34 cellular contexts compared by ENCODE assay signal in the genomic region with DNA sequence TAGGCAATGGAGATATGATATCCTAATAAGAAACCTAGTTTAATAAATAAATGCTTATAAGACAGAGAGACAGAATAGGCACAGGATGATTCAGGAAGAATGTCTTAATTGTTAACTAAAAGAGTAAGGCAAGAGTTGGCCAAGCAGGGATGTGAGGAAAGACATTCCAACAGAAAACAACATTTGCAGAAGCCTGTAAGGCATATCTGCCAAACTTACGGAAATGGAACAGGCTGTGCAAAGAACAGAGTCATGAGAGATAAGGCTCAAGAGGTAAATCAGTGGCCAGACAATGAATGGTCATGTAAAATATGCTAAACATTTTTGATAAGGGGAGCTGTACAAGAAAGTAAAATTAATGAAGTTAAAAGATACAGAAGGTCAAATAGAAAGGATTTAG.
"Had no signal": no experiment of that assay in that cellular context is flagged by ENCODE, and none has a peak within 500 bp of the region (broad histone marks: within the 10 kb centered on the region; RNA-seq: fewer than 3 reads in every experiment).

No MANE protein-coding gene starts in this region.

- ATAC-seq: activated CD8-positive, alpha-beta memory T cell treated with anti-CD3 and anti-CD28 coated beads, Interleukin-2, amount 10 ng/mL, durations not matched to agents 7 days and 5 days; activated CD8-positive, alpha-beta T cell treated with anti-CD3 and anti-CD28 coated beads for 36 hours; activated naive CD8-positive, alpha-beta T cell treated with anti-CD3 and anti-CD28 coated beads, Interleukin-2, amount 50 U/mL, for 24 hours had no signal

- H3K4me3 ChIP-seq: cardiac muscle cell had no signal

- H3K27me3 Mint-ChIP-seq: activated B cell treated with CpG ODN at 0.5 μM for 24 hours; activated CD4-positive, alpha-beta memory T cell treated with anti-CD3 and anti-CD28 coated beads for 36 hours; activated CD4-positive, alpha-beta T cell treated with anti-CD3 and anti-CD28 coated beads, Interleukin-2, amount 10 ng/mL, durations not matched to agents 24 days and 14 days; activated CD8-positive, alpha-beta memory T cell treated with anti-CD3 and anti-CD28 coated beads, Interleukin-2, amount 10 ng/mL, durations not matched to agents 7 days and 5 days; activated CD8-positive, alpha-beta T cell treated with anti-CD3 and anti-CD28 coated beads for 36 hours; activated naive CD4-positive, alpha-beta T cell treated with anti-CD3 and anti-CD28 coated beads, Interleukin-2, amount 10 ng/mL, durations not matched to agents 7 days and 5 days; activated naive CD4-positive, alpha-beta T cell treated with anti-CD3 and anti-CD28 coated beads, Interleukin-2, amount 50 U/mL, for 24 hours; activated naive CD8-positive, alpha-beta T cell; activated naive CD8-positive, alpha-beta T cell treated with anti-CD3 and anti-CD28 coated beads, Interleukin-2, amount 10 ng/mL, durations not matched to agents 7 days and 5 days; activated naive CD8-positive, alpha-beta T cell treated with anti-CD3 and anti-CD28 coated beads, Interleukin-2, amount 50 U/mL, for 24 hours; activated T-cell treated with anti-CD3 and anti-CD28 coated beads, Interleukin-2, amount 50 U/mL, for 24 hours; brain; central memory CD8-positive, alpha-beta T cell had no signal

- H3K27ac Mint-ChIP-seq: activated B cell treated with CpG ODN at 0.5 μM for 24 hours; activated CD4-positive, alpha-beta memory T cell treated with anti-CD3 and anti-CD28 coated beads for 36 hours; activated CD4-positive, alpha-beta T cell treated with anti-CD3 and anti-CD28 coated beads, Interleukin-2, amount 10 ng/mL, durations not matched to agents 24 days and 14 days; activated CD8-positive, alpha-beta memory T cell treated with anti-CD3 and anti-CD28 coated beads, Interleukin-2, amount 10 ng/mL, durations not matched to agents 7 days and 5 days; activated CD8-positive, alpha-beta T cell treated with anti-CD3 and anti-CD28 coated beads for 36 hours; activated naive CD4-positive, alpha-beta T cell treated with anti-CD3 and anti-CD28 coated beads, Interleukin-2, amount 10 ng/mL, durations not matched to agents 7 days and 5 days; activated naive CD4-positive, alpha-beta T cell treated with anti-CD3 and anti-CD28 coated beads, Interleukin-2, amount 50 U/mL, for 24 hours; activated naive CD8-positive, alpha-beta T cell; activated naive CD8-positive, alpha-beta T cell treated with anti-CD3 and anti-CD28 coated beads, Interleukin-2, amount 10 ng/mL, durations not matched to agents 7 days and 5 days; activated naive CD8-positive, alpha-beta T cell treated with anti-CD3 and anti-CD28 coated beads, Interleukin-2, amount 50 U/mL, for 24 hours; activated T-cell treated with anti-CD3 and anti-CD28 coated beads, Interleukin-2, amount 50 U/mL, for 24 hours; activated T-helper 2 cell treated with anti-CD3 and anti-CD28 coated beads, Interferon-gamma antibody, Interleukin-2, Interleukin-4, amounts not matched to agents 10 μg/mL and 5 μg/mL and 100 μg/mL, durations not matched to agents 14 hours and 24 hours and 36 hours; brain; T-helper 1 cell treated with Interleukin-12 subunit alpha and Interleukin-12 subunit beta and Interleukin-4 antibody, amounts not matched to agents 30 μg/mL and 1 μg/mL, for 36 hours; T-helper 2 cell treated with Interferon-gamma antibody and Interleukin-4, amounts not matched to agents 5 μg/mL and 100 μg/mL, for 36 hours had no signal

- H3K4me1 Mint-ChIP-seq: activated B cell treated with CpG ODN at 0.5 μM for 24 hours; activated CD4-positive, alpha-beta T cell treated with anti-CD3 and anti-CD28 coated beads, Interleukin-2, amount 10 ng/mL, durations not matched to agents 24 days and 14 days; activated CD8-positive, alpha-beta memory T cell treated with anti-CD3 and anti-CD28 coated beads, Interleukin-2, amount 10 ng/mL, durations not matched to agents 7 days and 5 days; activated naive CD4-positive, alpha-beta T cell treated with anti-CD3 and anti-CD28 coated beads, Interleukin-2, amount 10 ng/mL, durations not matched to agents 7 days and 5 days; activated naive CD4-positive, alpha-beta T cell treated with anti-CD3 and anti-CD28 coated beads, Interleukin-2, amount 50 U/mL, for 24 hours; activated naive CD8-positive, alpha-beta T cell treated with anti-CD3 and anti-CD28 coated beads, Interleukin-2, amount 10 ng/mL, durations not matched to agents 7 days and 5 days; activated naive CD8-positive, alpha-beta T cell treated with anti-CD3 and anti-CD28 coated beads, Interleukin-2, amount 50 U/mL, for 24 hours; brain; central memory CD8-positive, alpha-beta T cell had no signal

- H3K4me3 Mint-ChIP-seq: activated B cell treated with CpG ODN at 0.5 μM for 24 hours; activated CD4-positive, alpha-beta memory T cell treated with anti-CD3 and anti-CD28 coated beads for 36 hours; activated CD4-positive, alpha-beta T cell treated with anti-CD3 and anti-CD28 coated beads, Interleukin-2, amount 10 ng/mL, durations not matched to agents 24 days and 14 days; activated CD8-positive, alpha-beta memory T cell treated with anti-CD3 and anti-CD28 coated beads, Interleukin-2, amount 10 ng/mL, durations not matched to agents 7 days and 5 days; activated CD8-positive, alpha-beta T cell treated with anti-CD3 and anti-CD28 coated beads for 36 hours; activated naive CD4-positive, alpha-beta T cell treated with anti-CD3 and anti-CD28 coated beads, Interleukin-2, amount 10 ng/mL, durations not matched to agents 7 days and 5 days; activated naive CD4-positive, alpha-beta T cell treated with anti-CD3 and anti-CD28 coated beads, Interleukin-2, amount 50 U/mL, for 24 hours; activated naive CD8-positive, alpha-beta T cell; activated naive CD8-positive, alpha-beta T cell treated with anti-CD3 and anti-CD28 coated beads, Interleukin-2, amount 10 ng/mL, durations not matched to agents 7 days and 5 days; activated naive CD8-positive, alpha-beta T cell treated with anti-CD3 and anti-CD28 coated beads, Interleukin-2, amount 50 U/mL, for 24 hours; activated T-cell treated with anti-CD3 and anti-CD28 coated beads, Interleukin-2, amount 50 U/mL, for 24 hours; brain; central memory CD8-positive, alpha-beta T cell; T-helper 1 cell treated with Interleukin-12 subunit alpha and Interleukin-12 subunit beta and Interleukin-4 antibody, amounts not matched to agents 30 μg/mL and 1 μg/mL, for 36 hours; T-helper 2 cell treated with Interferon-gamma antibody and Interleukin-4, amounts not matched to agents 5 μg/mL and 100 μg/mL, for 36 hours had no signal

- DNase-seq: activated B cell treated with CpG ODN at 0.5 μM for 24 hours; activated CD4-positive, alpha-beta memory T cell treated with anti-CD3 and anti-CD28 coated beads for 36 hours; activated CD4-positive, alpha-beta T cell treated with anti-CD3 and anti-CD28 coated beads for 4 hours; activated CD4-positive, alpha-beta T cell treated with anti-CD3 and anti-CD28 coated beads, Interleukin-2, amount 10 ng/mL, durations not matched to agents 24 days and 14 days; activated CD4-positive, alpha-beta T cell treated with anti-CD3 and anti-CD28 coated beads, Interleukin-2, amount 50 U/mL, for 1 hour; activated CD4-positive, alpha-beta T cell treated with anti-CD3 and anti-CD28 coated beads, Interleukin-2, amount 50 U/mL, for 4 hours; activated CD4-positive, CD25-positive, alpha-beta regulatory T cell treated with anti-CD3 and anti-CD28 coated beads, Interleukin-2, amount 50 U/mL, for 72 hours; activated CD8-positive, alpha-beta memory T cell treated with anti-CD3 and anti-CD28 coated beads for 24 hours; activated CD8-positive, alpha-beta memory T cell treated with anti-CD3 and anti-CD28 coated beads, Interleukin-2, amount 10 ng/mL, durations not matched to agents 7 days and 5 days; activated CD8-positive, alpha-beta memory T cell treated with anti-CD3 and anti-CD28 coated beads, Interleukin-2, amount 50 U/mL, for 48 hours; activated CD8-positive, alpha-beta T cell treated with anti-CD3 and anti-CD28 coated beads for 36 hours; activated effector memory CD4-positive, alpha-beta T cell treated with Interleukin-2 at 50 U/mL for 16 hours; activated gamma-delta T cell; activated naive CD4-positive, alpha-beta T cell treated with anti-CD3 and anti-CD28 coated beads, Interleukin-2, amount 10 ng/mL, durations not matched to agents 7 days and 5 days; activated naive CD4-positive, alpha-beta T cell treated with Interleukin-2 at 50 U/mL for 16 hours; activated naive CD8-positive, alpha-beta T cell treated with anti-CD3 and anti-CD28 coated beads, Interleukin-2, amount 10 ng/mL, durations not matched to agents 7 days and 5 days; activated naive CD8-positive, alpha-beta T cell treated with anti-CD3 and anti-CD28 coated beads, Interleukin-2, amount 50 U/mL, for 24 hours; activated T-cell treated with anti-CD3 and anti-CD28 coated beads, Interleukin-2, amount 50 U/mL, for 24 hours; activated T-cell treated with anti-CD3 and anti-CD28 coated beads, Interleukin-2, amount 50 U/mL, for 48 hours; amniotic stem cell; aorta; caudate nucleus; cerebellar nuclear complex; T-helper 1 cell; T-helper 2 cell; T-helper 9 cell had no signal

- H3K9me3 Mint-ChIP-seq: activated B cell treated with CpG ODN at 0.5 μM for 24 hours; activated CD8-positive, alpha-beta T cell treated with anti-CD3 and anti-CD28 coated beads for 36 hours; activated naive CD8-positive, alpha-beta T cell treated with anti-CD3 and anti-CD28 coated beads, Interleukin-2, amount 50 U/mL, for 24 hours; activated T-cell treated with anti-CD3 and anti-CD28 coated beads, Interleukin-2, amount 50 U/mL, for 24 hours; brain; T-helper 1 cell treated with Interleukin-12 subunit alpha and Interleukin-12 subunit beta and Interleukin-4 antibody, amounts not matched to agents 30 μg/mL and 1 μg/mL, for 36 hours had no signal

- H3K36me3 Mint-ChIP-seq: activated CD4-positive, alpha-beta memory T cell treated with anti-CD3 and anti-CD28 coated beads for 36 hours; activated CD8-positive, alpha-beta memory T cell treated with anti-CD3 and anti-CD28 coated beads, Interleukin-2, amount 10 ng/mL, durations not matched to agents 7 days and 5 days; activated naive CD4-positive, alpha-beta T cell treated with anti-CD3 and anti-CD28 coated beads, Interleukin-2, amount 10 ng/mL, durations not matched to agents 7 days and 5 days; activated naive CD4-positive, alpha-beta T cell treated with anti-CD3 and anti-CD28 coated beads, Interleukin-2, amount 50 U/mL, for 24 hours; activated naive CD8-positive, alpha-beta T cell; activated naive CD8-positive, alpha-beta T cell treated with anti-CD3 and anti-CD28 coated beads, Interleukin-2, amount 10 ng/mL, durations not matched to agents 7 days and 5 days; brain had no signal
